1 cellular context compared by ENCODE assay signal in the genomic region with DNA sequence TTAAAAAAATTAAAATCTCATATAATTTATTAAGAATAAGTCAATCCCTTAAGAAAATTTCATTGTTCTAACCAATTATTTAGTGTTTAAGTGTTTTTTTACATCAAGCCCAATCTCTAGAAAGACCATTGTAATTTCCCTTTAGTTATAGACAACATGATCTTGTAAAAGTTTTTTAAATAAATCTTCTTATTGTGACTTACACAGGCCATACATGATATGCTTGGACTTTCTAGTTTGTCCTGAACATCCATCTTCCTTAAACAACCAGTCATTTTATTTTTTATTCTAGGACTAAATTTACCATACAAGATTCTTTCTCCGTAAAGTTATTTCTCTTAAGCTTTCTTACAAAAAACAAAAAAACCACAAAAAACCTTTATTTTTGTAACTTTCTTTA.
TF ChIP-seq lines count a peak whose summit lies in the region.

No MANE protein-coding gene starts in this region.

TF ChIP-seq in HEK293, 187 proteins besides CTCF, POLR2A, EP300 and RAD21 (continued from another document):
- TF ChIP-seq, protein P1, sequence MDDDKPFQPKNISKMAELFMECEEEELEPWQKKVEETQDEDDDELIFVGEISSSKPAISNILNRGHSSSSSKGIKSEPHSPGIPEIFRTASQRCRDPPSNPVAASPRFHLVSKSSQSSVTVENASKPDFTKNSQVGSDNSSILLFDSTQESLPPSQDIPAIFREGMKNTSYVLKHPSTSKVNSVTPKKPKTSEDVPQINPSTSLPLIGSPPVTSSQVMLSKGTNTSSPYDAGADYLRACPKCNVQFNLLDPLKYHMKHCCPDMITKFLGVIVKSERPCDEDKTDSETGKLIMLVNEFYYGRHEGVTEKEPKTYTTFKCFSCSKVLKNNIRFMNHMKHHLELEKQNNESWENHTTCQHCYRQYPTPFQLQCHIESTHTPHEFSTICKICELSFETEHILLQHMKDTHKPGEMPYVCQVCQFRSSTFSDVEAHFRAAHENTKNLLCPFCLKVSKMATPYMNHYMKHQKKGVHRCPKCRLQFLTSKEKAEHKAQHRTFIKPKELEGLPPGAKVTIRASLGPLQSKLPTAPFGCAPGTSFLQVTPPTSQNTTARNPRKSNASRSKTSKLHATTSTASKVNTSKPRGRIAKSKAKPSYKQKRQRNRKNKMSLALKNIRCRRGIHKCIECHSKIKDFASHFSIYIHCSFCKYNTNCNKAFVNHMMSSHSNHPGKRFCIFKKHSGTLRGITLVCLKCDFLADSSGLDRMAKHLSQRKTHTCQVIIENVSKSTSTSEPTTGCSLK (tag by site-specific recombination; IDR thresholded peaks at IDR 0.05): no peak
- TF ChIP-seq ZNF624 (tag by site-specific recombination; IDR thresholded peaks at IDR 0.05) (no peak), TRIM28 (IDR thresholded peaks at IDR 0.05; ENCODE audit: borderline replicate concordance, low read length) (peak; percentile 39; the same call in 1 of the 2 replicates), ZNF621 (tag by site-specific recombination; IDR thresholded peaks at IDR 0.05) (no peak)
- TF ChIP-seq, protein P2, sequence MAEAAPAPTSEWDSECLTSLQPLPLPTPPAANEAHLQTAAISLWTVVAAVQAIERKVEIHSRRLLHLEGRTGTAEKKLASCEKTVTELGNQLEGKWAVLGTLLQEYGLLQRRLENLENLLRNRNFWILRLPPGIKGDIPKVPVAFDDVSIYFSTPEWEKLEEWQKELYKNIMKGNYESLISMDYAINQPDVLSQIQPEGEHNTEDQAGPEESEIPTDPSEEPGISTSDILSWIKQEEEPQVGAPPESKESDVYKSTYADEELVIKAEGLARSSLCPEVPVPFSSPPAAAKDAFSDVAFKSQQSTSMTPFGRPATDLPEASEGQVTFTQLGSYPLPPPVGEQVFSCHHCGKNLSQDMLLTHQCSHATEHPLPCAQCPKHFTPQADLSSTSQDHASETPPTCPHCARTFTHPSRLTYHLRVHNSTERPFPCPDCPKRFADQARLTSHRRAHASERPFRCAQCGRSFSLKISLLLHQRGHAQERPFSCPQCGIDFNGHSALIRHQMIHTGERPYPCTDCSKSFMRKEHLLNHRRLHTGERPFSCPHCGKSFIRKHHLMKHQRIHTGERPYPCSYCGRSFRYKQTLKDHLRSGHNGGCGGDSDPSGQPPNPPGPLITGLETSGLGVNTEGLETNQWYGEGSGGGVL (tag by site-specific recombination; IDR thresholded peaks at IDR 0.05): no peak
